1 cellular context compared by ENCODE assay signal in the genomic region with DNA sequence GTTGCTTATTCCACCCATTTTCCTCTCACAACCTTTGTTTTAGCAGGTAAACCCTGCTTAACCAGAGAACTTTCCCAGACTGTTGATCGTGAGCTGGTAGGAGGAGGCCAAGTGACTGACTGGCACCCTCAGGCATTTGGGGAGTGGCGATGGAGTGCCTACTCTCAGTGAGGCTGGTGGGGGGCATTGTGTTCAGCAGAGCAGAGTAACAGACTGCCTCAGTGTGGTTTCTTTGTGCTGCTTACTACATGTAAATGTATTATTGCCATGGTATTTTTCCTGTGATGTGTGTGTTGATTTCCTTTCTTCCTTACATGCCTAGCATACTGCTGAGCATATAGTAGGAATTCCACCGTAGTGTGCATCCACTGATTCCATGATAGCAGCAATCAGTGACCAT.
TF ChIP-seq lines count a peak whose summit lies in the region.

No MANE protein-coding gene starts in this region.

TF ChIP-seq in HepG2, 621 proteins besides CTCF, POLR2A, EP300 and RAD21:
- TF ChIP-seq, protein P1, sequence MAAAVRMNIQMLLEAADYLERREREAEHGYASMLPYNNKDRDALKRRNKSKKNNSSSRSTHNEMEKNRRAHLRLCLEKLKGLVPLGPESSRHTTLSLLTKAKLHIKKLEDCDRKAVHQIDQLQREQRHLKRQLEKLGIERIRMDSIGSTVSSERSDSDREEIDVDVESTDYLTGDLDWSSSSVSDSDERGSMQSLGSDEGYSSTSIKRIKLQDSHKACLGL (CRISPR knock-in tag; IDR thresholded peaks at IDR 0.05) = no peak
- TF ChIP-seq, protein P2, sequence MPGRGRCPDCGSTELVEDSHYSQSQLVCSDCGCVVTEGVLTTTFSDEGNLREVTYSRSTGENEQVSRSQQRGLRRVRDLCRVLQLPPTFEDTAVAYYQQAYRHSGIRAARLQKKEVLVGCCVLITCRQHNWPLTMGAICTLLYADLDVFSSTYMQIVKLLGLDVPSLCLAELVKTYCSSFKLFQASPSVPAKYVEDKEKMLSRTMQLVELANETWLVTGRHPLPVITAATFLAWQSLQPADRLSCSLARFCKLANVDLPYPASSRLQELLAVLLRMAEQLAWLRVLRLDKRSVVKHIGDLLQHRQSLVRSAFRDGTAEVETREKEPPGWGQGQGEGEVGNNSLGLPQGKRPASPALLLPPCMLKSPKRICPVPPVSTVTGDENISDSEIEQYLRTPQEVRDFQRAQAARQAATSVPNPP (CRISPR knock-in tag; IDR thresholded peaks at IDR 0.05) = no peak
- TF ChIP-seq, protein P3, sequence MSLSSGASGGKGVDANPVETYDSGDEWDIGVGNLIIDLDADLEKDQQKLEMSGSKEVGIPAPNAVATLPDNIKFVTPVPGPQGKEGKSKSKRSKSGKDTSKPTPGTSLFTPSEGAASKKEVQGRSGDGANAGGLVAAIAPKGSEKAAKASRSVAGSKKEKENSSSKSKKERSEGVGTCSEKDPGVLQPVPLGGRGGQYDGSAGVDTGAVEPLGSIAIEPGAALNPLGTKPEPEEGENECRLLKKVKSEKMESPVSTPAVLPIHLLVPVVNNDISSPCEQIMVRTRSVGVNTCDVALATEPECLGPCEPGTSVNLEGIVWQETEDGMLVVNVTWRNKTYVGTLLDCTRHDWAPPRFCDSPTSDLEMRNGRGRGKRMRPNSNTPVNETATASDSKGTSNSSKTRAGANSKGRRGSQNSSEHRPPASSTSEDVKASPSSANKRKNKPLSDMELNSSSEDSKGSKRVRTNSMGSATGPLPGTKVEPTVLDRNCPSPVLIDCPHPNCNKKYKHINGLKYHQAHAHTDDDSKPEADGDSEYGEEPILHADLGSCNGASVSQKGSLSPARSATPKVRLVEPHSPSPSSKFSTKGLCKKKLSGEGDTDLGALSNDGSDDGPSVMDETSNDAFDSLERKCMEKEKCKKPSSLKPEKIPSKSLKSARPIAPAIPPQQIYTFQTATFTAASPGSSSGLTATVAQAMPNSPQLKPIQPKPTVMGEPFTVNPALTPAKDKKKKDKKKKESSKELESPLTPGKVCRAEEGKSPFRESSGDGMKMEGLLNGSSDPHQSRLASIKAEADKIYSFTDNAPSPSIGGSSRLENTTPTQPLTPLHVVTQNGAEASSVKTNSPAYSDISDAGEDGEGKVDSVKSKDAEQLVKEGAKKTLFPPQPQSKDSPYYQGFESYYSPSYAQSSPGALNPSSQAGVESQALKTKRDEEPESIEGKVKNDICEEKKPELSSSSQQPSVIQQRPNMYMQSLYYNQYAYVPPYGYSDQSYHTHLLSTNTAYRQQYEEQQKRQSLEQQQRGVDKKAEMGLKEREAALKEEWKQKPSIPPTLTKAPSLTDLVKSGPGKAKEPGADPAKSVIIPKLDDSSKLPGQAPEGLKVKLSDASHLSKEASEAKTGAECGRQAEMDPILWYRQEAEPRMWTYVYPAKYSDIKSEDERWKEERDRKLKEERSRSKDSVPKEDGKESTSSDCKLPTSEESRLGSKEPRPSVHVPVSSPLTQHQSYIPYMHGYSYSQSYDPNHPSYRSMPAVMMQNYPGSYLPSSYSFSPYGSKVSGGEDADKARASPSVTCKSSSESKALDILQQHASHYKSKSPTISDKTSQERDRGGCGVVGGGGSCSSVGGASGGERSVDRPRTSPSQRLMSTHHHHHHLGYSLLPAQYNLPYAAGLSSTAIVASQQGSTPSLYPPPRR (CRISPR knock-in tag; IDR thresholded peaks at IDR 0.05; ENCODE audit: borderline replicate concordance) = no peak
- TF ChIP-seq YEATS4 (CRISPR knock-in tag; IDR thresholded peaks at IDR 0.05; ENCODE audit: borderline replicate concordance) (no peak), DNMT1 (CRISPR knock-in tag; IDR thresholded peaks at IDR 0.05) (no peak), JUN (CRISPR knock-in tag; IDR thresholded peaks at IDR 0.05) (no peak), REL (CRISPR knock-in tag; conservative IDR thresholded peaks at IDR 0.05) (no peak), PHF21A (CRISPR knock-in tag; IDR thresholded peaks at IDR 0.05) (no peak), NR2C2 (CRISPR knock-in tag; IDR thresholded peaks at IDR 0.05; ENCODE audit: borderline replicate concordance) (no peak)
- TF ChIP-seq, protein P4, sequence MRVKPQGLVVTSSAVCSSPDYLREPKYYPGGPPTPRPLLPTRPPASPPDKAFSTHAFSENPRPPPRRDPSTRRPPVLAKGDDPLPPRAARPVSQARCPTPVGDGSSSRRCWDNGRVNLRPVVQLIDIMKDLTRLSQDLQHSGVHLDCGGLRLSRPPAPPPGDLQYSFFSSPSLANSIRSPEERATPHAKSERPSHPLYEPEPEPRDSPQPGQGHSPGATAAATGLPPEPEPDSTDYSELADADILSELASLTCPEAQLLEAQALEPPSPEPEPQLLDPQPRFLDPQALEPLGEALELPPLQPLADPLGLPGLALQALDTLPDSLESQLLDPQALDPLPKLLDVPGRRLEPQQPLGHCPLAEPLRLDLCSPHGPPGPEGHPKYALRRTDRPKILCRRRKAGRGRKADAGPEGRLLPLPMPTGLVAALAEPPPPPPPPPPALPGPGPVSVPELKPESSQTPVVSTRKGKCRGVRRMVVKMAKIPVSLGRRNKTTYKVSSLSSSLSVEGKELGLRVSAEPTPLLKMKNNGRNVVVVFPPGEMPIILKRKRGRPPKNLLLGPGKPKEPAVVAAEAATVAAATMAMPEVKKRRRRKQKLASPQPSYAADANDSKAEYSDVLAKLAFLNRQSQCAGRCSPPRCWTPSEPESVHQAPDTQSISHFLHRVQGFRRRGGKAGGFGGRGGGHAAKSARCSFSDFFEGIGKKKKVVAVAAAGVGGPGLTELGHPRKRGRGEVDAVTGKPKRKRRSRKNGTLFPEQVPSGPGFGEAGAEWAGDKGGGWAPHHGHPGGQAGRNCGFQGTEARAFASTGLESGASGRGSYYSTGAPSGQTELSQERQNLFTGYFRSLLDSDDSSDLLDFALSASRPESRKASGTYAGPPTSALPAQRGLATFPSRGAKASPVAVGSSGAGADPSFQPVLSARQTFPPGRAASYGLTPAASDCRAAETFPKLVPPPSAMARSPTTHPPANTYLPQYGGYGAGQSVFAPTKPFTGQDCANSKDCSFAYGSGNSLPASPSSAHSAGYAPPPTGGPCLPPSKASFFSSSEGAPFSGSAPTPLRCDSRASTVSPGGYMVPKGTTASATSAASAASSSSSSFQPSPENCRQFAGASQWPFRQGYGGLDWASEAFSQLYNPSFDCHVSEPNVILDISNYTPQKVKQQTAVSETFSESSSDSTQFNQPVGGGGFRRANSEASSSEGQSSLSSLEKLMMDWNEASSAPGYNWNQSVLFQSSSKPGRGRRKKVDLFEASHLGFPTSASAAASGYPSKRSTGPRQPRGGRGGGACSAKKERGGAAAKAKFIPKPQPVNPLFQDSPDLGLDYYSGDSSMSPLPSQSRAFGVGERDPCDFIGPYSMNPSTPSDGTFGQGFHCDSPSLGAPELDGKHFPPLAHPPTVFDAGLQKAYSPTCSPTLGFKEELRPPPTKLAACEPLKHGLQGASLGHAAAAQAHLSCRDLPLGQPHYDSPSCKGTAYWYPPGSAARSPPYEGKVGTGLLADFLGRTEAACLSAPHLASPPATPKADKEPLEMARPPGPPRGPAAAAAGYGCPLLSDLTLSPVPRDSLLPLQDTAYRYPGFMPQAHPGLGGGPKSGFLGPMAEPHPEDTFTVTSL (CRISPR knock-in tag; IDR thresholded peaks at IDR 0.05; ENCODE audit: borderline replicate concordance) = no peak
- TF ChIP-seq, protein P5, sequence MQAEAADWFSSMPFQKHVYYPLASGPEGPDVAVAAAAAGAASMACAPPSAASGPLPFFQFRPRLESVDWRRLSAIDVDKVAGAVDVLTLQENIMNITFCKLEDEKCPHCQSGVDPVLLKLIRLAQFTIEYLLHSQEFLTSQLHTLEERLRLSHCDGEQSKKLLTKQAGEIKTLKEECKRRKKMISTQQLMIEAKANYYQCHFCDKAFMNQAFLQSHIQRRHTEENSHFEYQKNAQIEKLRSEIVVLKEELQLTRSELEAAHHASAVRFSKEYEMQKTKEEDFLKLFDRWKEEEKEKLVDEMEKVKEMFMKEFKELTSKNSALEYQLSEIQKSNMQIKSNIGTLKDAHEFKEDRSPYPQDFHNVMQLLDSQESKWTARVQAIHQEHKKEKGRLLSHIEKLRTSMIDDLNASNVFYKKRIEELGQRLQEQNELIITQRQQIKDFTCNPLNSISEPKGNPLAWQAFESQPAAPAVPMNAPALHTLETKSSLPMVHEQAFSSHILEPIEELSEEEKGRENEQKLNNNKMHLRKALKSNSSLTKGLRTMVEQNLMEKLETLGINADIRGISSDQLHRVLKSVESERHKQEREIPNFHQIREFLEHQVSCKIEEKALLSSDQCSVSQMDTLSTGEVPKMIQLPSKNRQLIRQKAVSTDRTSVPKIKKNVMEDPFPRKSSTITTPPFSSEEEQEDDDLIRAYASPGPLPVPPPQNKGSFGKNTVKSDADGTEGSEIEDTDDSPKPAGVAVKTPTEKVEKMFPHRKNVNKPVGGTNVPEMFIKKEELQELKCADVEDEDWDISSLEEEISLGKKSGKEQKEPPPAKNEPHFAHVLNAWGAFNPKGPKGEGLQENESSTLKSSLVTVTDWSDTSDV (CRISPR knock-in tag; IDR thresholded peaks at IDR 0.05) = no peak
